In genomic region chr7:22193361-22194016, GRCh38 we compare ENCODE assay signal across 9 cellular contexts.
DNase-seq lines count a peak whose midpoint lies in the region; ATAC-seq and TF ChIP-seq lines count a peak whose summit lies in the region.
"Had no signal": no experiment of that assay in that cellular context is flagged by ENCODE, and none has a peak within 500 bp of the region (broad histone marks: within the 10 kb centered on the region; RNA-seq: fewer than 3 reads in every experiment).

No MANE protein-coding gene starts in this region.

- DNase-seq in NCI-H345 (lab: John Stamatoyannopoulos, UW) = peak; percentile 78
- DNase-seq in fibroblast of the aortic adventitia (ENCODE audit: low read depth) = peak; percentile 51
- DNase-seq in myocyte (ENCODE audit: low read depth) = peak; percentile 9
- no peak for DNase-seq in activated CD8-positive, alpha-beta memory T cell treated with anti-CD3 and anti-CD28 coated beads for 24 hours
- DNase-seq in stimulated activated naive CD8-positive, alpha-beta T cell treated with anti-CD3 and anti-CD28 coated beads, Interleukin-15, Interleukin-2, amounts not matched to agents 100 U/mL and 50 U/mL, for 24 hours = no peak
- DNase-seq: NCI-H187, right lobe of liver had no signal

- ATAC-seq in GM18858 (IDR thresholded peaks at IDR 0.05; ENCODE audit: unreplicated experiment) = no peak
- ATAC-seq in HG03097 (IDR thresholded peaks at IDR 0.05; ENCODE audit: low FRiP score, unreplicated experiment) = no peak
- no peak for ATAC-seq in stimulated activated naive CD8-positive, alpha-beta T cell treated with anti-CD3 and anti-CD28 coated beads, Interleukin-15, Interleukin-2, amounts not matched to agents 100 U/mL and 50 U/mL, for 24 hours

- TF ChIP-seq CTCF in fibroblast of the aortic adventitia (IDR thresholded peaks at IDR 0.05; ENCODE audit: insufficient read depth, low read length) = no peak

- peak overlapping the region; percentile 49 for H3K4me3 ChIP-seq in fibroblast of the aortic adventitia (ENCODE audit: low read depth, low read length)
- H3K4me3 ChIP-seq: right lobe of liver had no signal

Comparison
In these comparisons a context has a peak if more than half of its experiments do, and no peak if none do; other contexts are left out.
1. DNase-seq: peak in NCI-H345 (single experiment), fibroblast of the aortic adventitia (single experiment) and myocyte (single experiment); none in activated CD8-positive, alpha-beta memory T cell treated with anti-CD3 and anti-CD28 coated beads for 24 hours (single experiment) and stimulated activated naive CD8-positive, alpha-beta T cell treated with anti-CD3 and anti-CD28 coated beads, Interleukin-15, Interleukin-2, amounts not matched to agents 100 U/mL and 50 U/mL, for 24 hours (single experiment).